In the genomic region with DNA sequence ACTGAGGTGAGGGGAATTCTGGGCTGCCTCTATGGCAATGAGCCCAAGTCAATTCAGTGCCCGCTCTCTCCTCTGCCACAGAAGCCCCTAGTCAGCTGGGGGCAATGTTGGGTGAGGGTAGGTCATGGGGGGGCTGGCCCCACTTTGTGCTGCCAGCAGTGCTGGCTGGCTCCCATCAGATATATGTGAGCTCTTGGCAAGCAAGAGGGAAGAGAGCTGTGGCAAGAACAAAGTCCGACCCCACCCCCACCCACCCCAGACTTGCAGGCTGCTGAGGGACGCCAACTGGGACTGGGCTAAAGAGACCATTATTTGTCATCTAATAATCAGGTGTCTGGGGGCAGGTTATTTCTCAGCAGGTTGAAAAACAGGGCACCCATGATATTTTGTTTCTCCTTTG, we compare ENCODE assay signal across 15 cellular contexts.
DNase-seq lines count a peak whose midpoint lies in the region; ATAC-seq and TF ChIP-seq lines count a peak whose summit lies in the region.
"Had no signal": no experiment of that assay in that cellular context is flagged by ENCODE, and none has a peak within 500 bp of the region (broad histone marks: within the 10 kb centered on the region; RNA-seq: fewer than 3 reads in every experiment).

No MANE protein-coding gene starts in this region.

- H3K27me3 ChIP-seq in right atrium auricular region = no peaks in the 10 kb centered on the region
- no peaks in the 10 kb centered on the region for H3K27me3 ChIP-seq in mesendoderm (ENCODE audit: insufficient read depth, low read length, poor library complexity)
- H3K27me3 ChIP-seq in thyroid gland = no peaks in the 10 kb centered on the region
- H3K27me3 ChIP-seq: BE2C had no signal

- H3K79me2 ChIP-seq in mesendoderm (ENCODE audit: control insufficient read depth, insufficient read depth, low read length) = no peaks in the 10 kb centered on the region

- no peak overlapping the region for H3K4me2 ChIP-seq in mesendoderm (ENCODE audit: low read length)
- H3K4me2 ChIP-seq: A549 had no signal

- H3K27ac ChIP-seq in right atrium auricular region = peak overlapping the region; percentile 5 to 95
- H3K27ac ChIP-seq in mesendoderm (ENCODE audit: low read depth, low read length) = no peak overlapping the region
- H3K27ac ChIP-seq in thyroid gland = peak overlapping the region; percentile 33 to 36 (median 33)
- H3K27ac ChIP-seq: A549 had no signal

- H2BK5ac ChIP-seq in mesendoderm (ENCODE audit: low read length) = no peak overlapping the region

- H3K9me3 ChIP-seq in right atrium auricular region = no peaks in the 10 kb centered on the region
- no peaks in the 10 kb centered on the region for H3K9me3 ChIP-seq in thyroid gland
- H3K9me3 ChIP-seq: A549, BE2C, Caco-2, HAP-1 had no signal

- TF ChIP-seq CTCF in right atrium auricular region (IDR thresholded peaks at IDR 0.05) = no peak
- TF ChIP-seq CTCF in thyroid gland (IDR thresholded peaks at IDR 0.05) = no peak

- ATAC-seq in Right ventricle myocardium superior (ENCODE audit: poor library complexity) (no peak), left lobe of liver (peak; percentile 51), HG02852 (IDR thresholded peaks at IDR 0.05; ENCODE audit: unreplicated experiment) (no peak), HG03439 (IDR thresholded peaks at IDR 0.05; ENCODE audit: unreplicated experiment) (no peak)
- ATAC-seq: A549; CD8-positive, alpha-beta T cell had no signal

- H3K36me3 ChIP-seq in right atrium auricular region = no peaks in the 10 kb centered on the region
- H3K36me3 ChIP-seq in mesendoderm (ENCODE audit: control insufficient read depth, insufficient read depth, low read length) = no peaks in the 10 kb centered on the region
- H3K36me3 ChIP-seq in thyroid gland = no peaks in the 10 kb centered on the region
- H3K36me3 ChIP-seq: BE2C, HAP-1 had no signal

- DNase-seq in right atrium auricular region (ENCODE audit: low spot score) = no peak
- DNase-seq in Right ventricle myocardium superior = no peak
- no peak for DNase-seq in left lobe of liver (ENCODE audit: low spot score)
- no peak for DNase-seq in mesendoderm
- peak; percentile 48 to 64 for DNase-seq in thyroid gland
- DNase-seq: BE2C; Caco-2; CD8-positive, alpha-beta T cell; DND-41; GF-D8; GOT3 had no signal

- H3K79me1 ChIP-seq in mesendoderm (ENCODE audit: low read length) = no peaks in the 10 kb centered on the region

- intact Hi-C loops in Right ventricle myocardium superior (cut with DNase I) (no loop called here), thyroid gland (cut with DNase I) (loop anchor here (5.0 kb wide), 1 partner anchor 89 kb away; a partner anchor contains a TSS)

- H3K4me1 ChIP-seq in right atrium auricular region (peaks cover 0 to 53% of the 10 kb centered on the region in 2 donors), mesendoderm (ENCODE audit: control insufficient read depth, low read depth, low read length) (peaks cover 15% of the 10 kb centered on the region), thyroid gland (peaks cover 40 to 50% of the 10 kb centered on the region in 2 donors)
- H3K4me1 ChIP-seq: Caco-2, HAP-1 had no signal

- H3K23ac ChIP-seq in mesendoderm (ENCODE audit: low read length) = no peak overlapping the region

- H3K56ac ChIP-seq in mesendoderm (ENCODE audit: low read length) = no peak overlapping the region

- H2AK5ac ChIP-seq in mesendoderm (ENCODE audit: low read length) = no peak overlapping the region

- H3K4me3 ChIP-seq in right atrium auricular region (no peak overlapping the region), mesendoderm (ENCODE audit: low read length) (no peak overlapping the region), thyroid gland (replicated peaks in 1 of 3) (no peak overlapping the region)
- H3K4me3 ChIP-seq: A549, HAP-1 had no signal

- no peak overlapping the region for H3K9ac ChIP-seq in mesendoderm (ENCODE audit: low read length)

- TF ChIP-seq POLR2A in thyroid gland (IDR thresholded peaks at IDR 0.05) = no peak

- WGBS in mesendoderm (ENCODE audit: extremely low coverage, insufficient coverage, low lambda C conversion rate) = no CpG with 5 or more reads among the region's 3 CpGs
- 22 to 52% methylated on average over 3 of the region's 3 CpGs for WGBS in thyroid gland, 2 donors

- no peak overlapping the region for H3K18ac ChIP-seq in mesendoderm (ENCODE audit: low read length)

- H2BK15ac ChIP-seq in mesendoderm (replicated peaks; ENCODE audit: low read depth) = no peak overlapping the region

- H4K5ac ChIP-seq in mesendoderm (ENCODE audit: low read length) = no peak overlapping the region

- peak overlapping the region; percentile 6 for H3K4ac ChIP-seq in mesendoderm (ENCODE audit: low read depth, low read length)

- no peak overlapping the region for H4K8ac ChIP-seq in mesendoderm (ENCODE audit: low read depth, low read length)

- H2BK120ac ChIP-seq in mesendoderm (ENCODE audit: low read depth, low read length) = no peak overlapping the region

Comparison
In these comparisons a context has a peak if more than half of its experiments do, and no peak if none do; other contexts are left out.
1. DNase-seq: peak in thyroid gland (2 of 2); none in right atrium auricular region (single experiment), Right ventricle myocardium superior (single experiment), left lobe of liver (single experiment) and mesendoderm (single experiment).